In the genomic region with DNA sequence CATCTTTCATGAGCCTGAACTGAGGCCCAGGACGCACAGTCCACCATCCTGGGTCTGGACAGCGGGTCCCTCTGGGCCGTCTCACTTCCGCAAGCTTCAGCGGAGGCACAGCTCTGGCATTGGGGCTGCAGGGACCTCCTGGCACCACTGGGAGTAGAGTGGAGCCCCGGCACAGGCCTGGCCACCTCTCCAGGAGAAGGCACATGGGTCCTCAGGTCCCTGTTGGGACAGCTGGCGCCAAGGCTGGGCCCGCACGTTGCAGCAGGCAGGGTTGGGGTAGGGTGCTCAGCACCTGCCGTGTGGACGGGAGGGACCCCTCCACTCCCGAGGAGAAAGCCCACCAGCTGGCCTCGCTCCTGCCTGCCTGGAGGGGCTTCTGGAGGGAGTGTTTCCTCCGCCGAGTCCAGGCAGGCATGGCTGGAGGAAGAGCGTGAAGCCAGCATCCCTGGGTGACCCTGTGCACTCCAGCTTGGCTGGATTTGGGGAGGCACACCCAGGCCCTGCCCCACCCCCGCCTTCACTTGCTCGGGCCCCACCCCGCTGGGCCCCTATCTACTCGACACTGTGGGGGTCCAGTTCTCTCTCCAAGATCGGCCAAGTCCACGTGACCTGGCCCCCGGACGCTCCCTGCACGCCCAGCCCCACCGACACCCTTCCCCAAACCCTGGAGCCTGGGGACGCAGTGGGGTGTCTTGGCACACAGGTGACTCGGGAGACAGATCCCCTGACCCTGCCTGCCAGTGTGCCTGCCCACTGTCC, we compare ENCODE assay signal across 1 cellular context.
A peak's percentile ranks its signal among the peaks of the same experiment; 100 is the strongest.
TF ChIP-seq lines count a peak whose summit lies in the region.

No MANE protein-coding gene starts in this region.

TF ChIP-seq in K562, 482 proteins besides CTCF, POLR2A, EP300 and RAD21 (continued from another document):
- TF ChIP-seq, protein P1, sequence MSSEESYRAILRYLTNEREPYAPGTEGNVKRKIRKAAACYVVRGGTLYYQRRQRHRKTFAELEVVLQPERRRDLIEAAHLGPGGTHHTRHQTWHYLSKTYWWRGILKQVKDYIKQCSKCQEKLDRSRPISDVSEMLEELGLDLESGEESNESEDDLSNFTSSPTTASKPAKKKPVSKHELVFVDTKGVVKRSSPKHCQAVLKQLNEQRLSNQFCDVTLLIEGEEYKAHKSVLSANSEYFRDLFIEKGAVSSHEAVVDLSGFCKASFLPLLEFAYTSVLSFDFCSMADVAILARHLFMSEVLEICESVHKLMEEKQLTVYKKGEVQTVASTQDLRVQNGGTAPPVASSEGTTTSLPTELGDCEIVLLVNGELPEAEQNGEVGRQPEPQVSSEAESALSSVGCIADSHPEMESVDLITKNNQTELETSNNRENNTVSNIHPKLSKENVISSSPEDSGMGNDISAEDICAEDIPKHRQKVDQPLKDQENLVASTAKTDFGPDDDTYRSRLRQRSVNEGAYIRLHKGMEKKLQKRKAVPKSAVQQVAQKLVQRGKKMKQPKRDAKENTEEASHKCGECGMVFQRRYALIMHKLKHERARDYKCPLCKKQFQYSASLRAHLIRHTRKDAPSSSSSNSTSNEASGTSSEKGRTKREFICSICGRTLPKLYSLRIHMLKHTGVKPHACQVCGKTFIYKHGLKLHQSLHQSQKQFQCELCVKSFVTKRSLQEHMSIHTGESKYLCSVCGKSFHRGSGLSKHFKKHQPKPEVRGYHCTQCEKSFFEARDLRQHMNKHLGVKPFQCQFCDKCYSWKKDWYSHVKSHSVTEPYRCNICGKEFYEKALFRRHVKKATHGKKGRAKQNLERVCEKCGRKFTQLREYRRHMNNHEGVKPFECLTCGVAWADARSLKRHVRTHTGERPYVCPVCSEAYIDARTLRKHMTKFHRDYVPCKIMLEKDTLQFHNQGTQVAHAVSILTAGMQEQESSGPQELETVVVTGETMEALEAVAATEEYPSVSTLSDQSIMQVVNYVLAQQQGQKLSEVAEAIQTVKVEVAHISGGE (CRISPR knock-in tag; IDR thresholded peaks at IDR 0.05): 0 out of 6 replicates have a peak, but pooled peaks of 1 of the 3 experiments have one; percentile 30
- TF ChIP-seq HNRNPH1 (optimal IDR thresholded peaks at IDR 0.05; ENCODE audit: low read depth, low read length): no peak
TF ChIP-seq in K562: peak in this region for 7.
